ENCODE assay signal across 2 cellular contexts in genomic region chr10:105706281-105707026, GRCh38.
TF ChIP-seq lines count a peak whose summit lies in the region.

No MANE protein-coding gene starts in this region.

TF ChIP-seq in liver, 16 proteins besides CTCF, POLR2A, EP300 and RAD21 (continued from another document):
- TF ChIP-seq REST (IDR thresholded peaks at IDR 0.05) = no peak
- TF ChIP-seq MAX (IDR thresholded peaks at IDR 0.05) = no peak

TF ChIP-seq in HepG2, 621 proteins besides CTCF, POLR2A, EP300 and RAD21 (continued from another document):
- TF ChIP-seq SNAPC4 (CRISPR knock-in tag; IDR thresholded peaks at IDR 0.05) = no peak
- TF ChIP-seq ZNF256 (CRISPR knock-in tag; conservative IDR thresholded peaks at IDR 0.05) = no peak
- no peak for TF ChIP-seq PCBP1 (IDR thresholded peaks at IDR 0.05; ENCODE audit: borderline replicate concordance, low read depth, low read length)
- no peak for TF ChIP-seq ZNF460 (CRISPR knock-in tag; IDR thresholded peaks at IDR 0.05; ENCODE audit: borderline replicate concordance)
- no peak for TF ChIP-seq ISX (CRISPR knock-in tag; conservative IDR thresholded peaks at IDR 0.05)
- no peak for TF ChIP-seq TERF1 (CRISPR knock-in tag; IDR thresholded peaks at IDR 0.05)
- no peak for TF ChIP-seq ZMAT3 (CRISPR knock-in tag; conservative IDR thresholded peaks at IDR 0.05)
- TF ChIP-seq ZNF234 (CRISPR knock-in tag; conservative IDR thresholded peaks at IDR 0.05) = no peak
- no peak for TF ChIP-seq ZSCAN9 (CRISPR knock-in tag; IDR thresholded peaks at IDR 0.05; ENCODE audit: borderline replicate concordance)
- TF ChIP-seq SALL1 (CRISPR knock-in tag; IDR thresholded peaks at IDR 0.05) = no peak
- no peak for TF ChIP-seq MAX (IDR thresholded peaks at IDR 0.05)
- no peak for TF ChIP-seq ZNF883 (CRISPR knock-in tag; IDR thresholded peaks at IDR 0.05; ENCODE audit: not compliant biosample characterization)
TF ChIP-seq in HepG2: peak in this region for 0.
